Comparison of ENCODE assay signal across 31 cellular contexts in genomic region chr9:137394866-137395665, GRCh38. TPM values are rescaled to one million over a fixed set of nuclear protein-coding genes. Genes with fewer than 3 reads are reported as not detected.
"Had no signal": no experiment of that assay in that cellular context is flagged by ENCODE, and none has a peak within 500 bp of the region (broad histone marks: within the 10 kb centered on the region; RNA-seq: fewer than 3 reads in every experiment).

No MANE protein-coding gene starts in this region.

- H3K4me3 ChIP-seq: colonic mucosa, esophagus muscularis mucosa, gastroesophageal sphincter, heart left ventricle, hepatocyte, mucosa of descending colon, psoas muscle, sigmoid colon, stomach, thyroid gland, vagina had no signal

- H3K9me3 ChIP-seq: colonic mucosa, esophagus muscularis mucosa, gastroesophageal sphincter, heart left ventricle, mucosa of descending colon, psoas muscle, sigmoid colon, stomach, thyroid gland, vagina had no signal

- H3K4me1 ChIP-seq: esophagus muscularis mucosa, foreskin keratinocyte, gastroesophageal sphincter, sigmoid colon, vagina had no signal

- H3K27ac ChIP-seq: colonic mucosa, esophagus muscularis mucosa, foreskin keratinocyte, gastroesophageal sphincter, heart left ventricle, hepatocyte, psoas muscle, sigmoid colon, stomach, thyroid gland, vagina had no signal

- H2AFZ ChIP-seq: hepatocyte had no signal

- H3K4me2 ChIP-seq: hepatocyte had no signal

- ATAC-seq: foreskin keratinocyte; gastroesophageal sphincter; heart left ventricle; left colon; mucosa of descending colon; natural killer cell treated with Interleukin-12 subunit alpha and Interleukin-12 subunit beta and Interleukin-15 and Interleukin-18, amount 100 ng/mL, for 72 hours; psoas muscle; stimulated activated effector memory CD8-positive, alpha-beta T cell treated with anti-CD3 and anti-CD28 coated beads, Interleukin-12 subunit alpha, Interleukin-12 subunit beta, amount 100 ng/mL, for 72 hours had no signal

- H3K36me3 ChIP-seq: colonic mucosa had no signal

- H3K27me3 ChIP-seq: colonic mucosa, esophagus muscularis mucosa, foreskin keratinocyte, gastroesophageal sphincter, heart left ventricle, hepatocyte, sigmoid colon, stomach, thyroid gland, vagina had no signal

- DNase-seq: colonic mucosa; effector CD8-positive, alpha-beta T cell; foreskin keratinocyte; heart left ventricle; left colon; mesenchymal stem cell; mucosa of descending colon; naive B cell; nucleus accumbens; retina; sigmoid colon; stimulated activated CD4-positive, alpha-beta T cell treated with anti-CD3 and anti-CD28 coated beads, Interleukin-2, amount 100 ng/mL, for 24 hours; stimulated activated CD4-positive, alpha-beta T cell treated with anti-CD3 and anti-CD28 coated beads, Interleukin-4, amount 100 ng/mL, for 24 hours; stimulated activated naive CD4-positive, alpha-beta T cell treated with Interleukin-2 at 50 U/mL for 16 hours; stomach; thyroid gland; trophoblast cell had no signal

RNA-seq across cellular contexts. Expression of gene ENTPD8, which starts 46.1 kb away (rescaled TPM):
- total RNA-seq: epithelial cell of proximal tubule; esophagus muscularis mucosa; foreskin keratinocyte; heart left ventricle; kidney epithelial cell; natural killer cell treated with Interleukin-12 subunit alpha and Interleukin-12 subunit beta and Interleukin-15 and Interleukin-18, amount 100 ng/mL, for 72 hours; psoas muscle; skeletal muscle tissue; subcutaneous adipose tissue; temporal lobe; ureter; vagina had no signal
- polyA plus RNA-seq: fibroblast of lung, foreskin keratinocyte, heart left ventricle had no signal
